Comparison of ENCODE assay signal across 19 cellular contexts in genomic region chr12:71312767-71313375, GRCh38.
DNase-seq lines count a peak whose midpoint lies in the region; ATAC-seq, FAIRE-seq and TF ChIP-seq lines count a peak whose summit lies in the region.
"Had no signal": no experiment of that assay in that cellular context is flagged by ENCODE, and none has a peak within 500 bp of the region (broad histone marks: within the 10 kb centered on the region; RNA-seq: fewer than 3 reads in every experiment).

No MANE protein-coding gene starts in this region.

- H3K9me3 ChIP-seq in astrocyte (ENCODE audit: insufficient read depth, low read depth, low read length) (no peaks in the 10 kb centered on the region), spleen (peaks cover 0 to 1% (median 0%) of the 10 kb centered on the region in 8 donors)
- H3K9me3 ChIP-seq: gastrocnemius medialis had no signal

- no peaks in the 10 kb centered on the region for H3K27me3 Mint-ChIP-seq in astrocyte (ENCODE audit: low read depth, unreplicated experiment)

- H3K4me3 ChIP-seq in astrocyte (ENCODE audit: insufficient read depth, low read depth, low read length) (no peak overlapping the region), retinal pigment epithelial cell (ENCODE audit: low read length) (no peak overlapping the region), spleen (no peak overlapping the region)
- H3K4me3 ChIP-seq: gastrocnemius medialis had no signal

- H3K36me3 ChIP-seq in astrocyte (ENCODE audit: insufficient read depth, low read length) (no peaks in the 10 kb centered on the region), spleen (no peaks in the 10 kb centered on the region)
- H3K36me3 ChIP-seq: brain microvascular endothelial cell, gastrocnemius medialis had no signal

- no peak overlapping the region for H2AFZ ChIP-seq in astrocyte (ENCODE audit: low read depth, low read length)

- no peak for TF ChIP-seq RAD21 in Ishikawa (IDR thresholded peaks at IDR 0.05; ENCODE audit: low read depth)

- no peak overlapping the region for H3K4me2 ChIP-seq in astrocyte (ENCODE audit: low read length)

- H3K27me3 ChIP-seq in astrocyte (ENCODE audit: insufficient read depth, low read length) (no peaks in the 10 kb centered on the region), foreskin keratinocyte (no peaks in the 10 kb centered on the region), spleen (replicated peaks in 1 of 7) (no peaks in the 10 kb centered on the region)
- H3K27me3 ChIP-seq: brain microvascular endothelial cell, gastrocnemius medialis had no signal

- no peak for FAIRE-seq in astrocyte (lab: Jason Lieb, UNC)

- ATAC-seq in foreskin keratinocyte (peak; percentile 95), HG02840 (IDR thresholded peaks at IDR 0.05; ENCODE audit: low FRiP score, unreplicated experiment) (no peak), left colon (no peak)
- ATAC-seq: activated CD4-positive, alpha-beta T cell treated with anti-CD3 and anti-CD28 coated beads for 36 hours; gastrocnemius medialis had no signal

- H3K4me1 Mint-ChIP-seq in astrocyte (ENCODE audit: low read depth, unreplicated experiment), result peaks cover 12% of the 10 kb centered on the region
- H3K4me1 Mint-ChIP-seq: activated CD4-positive, alpha-beta T cell treated with anti-CD3 and anti-CD28 coated beads for 36 hours had no signal

- no peaks in the 10 kb centered on the region for H3K36me3 Mint-ChIP-seq in astrocyte (ENCODE audit: low read depth, unreplicated experiment)

- DNase-seq in astrocyte (ENCODE audit: low read depth) (peak; percentile 34), foreskin keratinocyte (peak; percentile 55 to 85), retinal pigment epithelial cell (ENCODE audit: low read depth) (peak; percentile 47), left colon (no peak), spleen (no peak)
- DNase-seq: activated CD4-positive, alpha-beta T cell treated with anti-CD3 and anti-CD28 coated beads for 36 hours; activated naive CD4-positive, alpha-beta T cell treated with anti-CD3 and anti-CD28 coated beads, Interleukin-2, amount 50 U/mL, for 16 hours; brain microvascular endothelial cell; C1 segment of cervical spinal cord; DMS79; gastrocnemius medialis; MM.1S; NCI-H2029 treated with DMSO at 0.1 percent for 48 hours; NCI-H748 treated with DMSO at 0.1 percent for 48 hours; nucleus accumbens; stimulated activated CD4-positive, alpha-beta T cell treated with anti-CD3 and anti-CD28 coated beads, Interleukin-4, amount 100 ng/mL, for 1 hour; stimulated activated CD8-positive, alpha-beta memory T cell treated with anti-CD3 and anti-CD28 coated beads, Interleukin-4, amount 100 ng/mL, for 48 hours had no signal

- no peaks in the 10 kb centered on the region for H4K20me1 ChIP-seq in astrocyte (ENCODE audit: insufficient read depth, low read length)

- 47 to 79% (median 71%) methylated on average over 3 of the region's 3 CpGs for WGBS in spleen, 5 donors

- TF ChIP-seq EP300 in Ishikawa (IDR thresholded peaks at IDR 0.05; ENCODE audit: borderline replicate concordance), result no peak

- H3K27ac Mint-ChIP-seq in astrocyte (ENCODE audit: unreplicated experiment), result peak overlapping the region; percentile 24
- H3K27ac Mint-ChIP-seq: activated CD4-positive, alpha-beta T cell treated with anti-CD3 and anti-CD28 coated beads for 36 hours had no signal

- no peak overlapping the region for H3K4me3 Mint-ChIP-seq in astrocyte (ENCODE audit: unreplicated experiment)
- H3K4me3 Mint-ChIP-seq: activated CD4-positive, alpha-beta T cell treated with anti-CD3 and anti-CD28 coated beads for 36 hours had no signal

- H3K4me1 ChIP-seq in astrocyte (ENCODE audit: insufficient read depth, low read length), result no peaks in the 10 kb centered on the region
- no peaks in the 10 kb centered on the region for H3K4me1 ChIP-seq in foreskin keratinocyte
- no peaks in the 10 kb centered on the region for H3K4me1 ChIP-seq in spleen
- H3K4me1 ChIP-seq: gastrocnemius medialis had no signal

- intact Hi-C loops in left colon (cut with DNase I, micrococcal nuclease) (no loop called here), spleen (cut with DNase I; ENCODE audit: low total_unique reads) (no loop called here)

- TF ChIP-seq CTCF in astrocyte (IDR thresholded peaks at IDR 0.05; ENCODE audit: insufficient read depth, low read depth, low read length), result no peak
- TF ChIP-seq CTCF in foreskin keratinocyte (conservative IDR thresholded peaks at IDR 0.05), result no peak
- no peak for TF ChIP-seq CTCF in retinal pigment epithelial cell (conservative IDR thresholded peaks at IDR 0.05; ENCODE audit: low read depth, low read length)
- TF ChIP-seq CTCF in spleen (IDR thresholded peaks at IDR 0.05 in 8 of 11, conservative IDR thresholded peaks at IDR 0.05 in 3 of 11), result no peak

- H3K9me3 Mint-ChIP-seq in astrocyte (ENCODE audit: unreplicated experiment), result peaks cover 2% of the 10 kb centered on the region

- no peak for TF ChIP-seq POLR2A in spleen (IDR thresholded peaks at IDR 0.05)

- no peak overlapping the region for H3K9ac ChIP-seq in astrocyte (ENCODE audit: low read length)

- no peaks in the 10 kb centered on the region for H3K79me2 ChIP-seq in astrocyte (ENCODE audit: insufficient read depth, low read length)

- H3K27ac ChIP-seq in astrocyte (ENCODE audit: low read depth, low read length) (no peak overlapping the region), foreskin keratinocyte (no peak overlapping the region), spleen (no peak overlapping the region)
- H3K27ac ChIP-seq: brain microvascular endothelial cell, gastrocnemius medialis had no signal

TF ChIP-seq in Ishikawa, 13 proteins besides CTCF, POLR2A, EP300 and RAD21:
- TF ChIP-seq TEAD4 (IDR thresholded peaks at IDR 0.05) (0 out of 2 replicates have a peak, but pooled peaks have one; percentile 23), EGR1 (IDR thresholded peaks at IDR 0.05) (no peak)
TF ChIP-seq in Ishikawa: peak in this region for 1.

Comparison
In these comparisons a context has a peak if more than half of its experiments do, and no peak if none do; other contexts are left out.
1. DNase-seq: peak in astrocyte (single experiment), foreskin keratinocyte (2 of 2) and retinal pigment epithelial cell (single experiment); none in left colon (0 of 2) and spleen (single experiment).